ENCODE assay signal across 23 cellular contexts in genomic region chr2:205833874-205834273, GRCh38.
DNase-seq lines count a peak whose midpoint lies in the region; ATAC-seq and TF ChIP-seq lines count a peak whose summit lies in the region.
"Had no signal": no experiment of that assay in that cellular context is flagged by ENCODE, and none has a peak within 500 bp of the region (broad histone marks: within the 10 kb centered on the region; RNA-seq: fewer than 3 reads in every experiment).

No MANE protein-coding gene starts in this region.

- no peak for TF ChIP-seq EP300 in sigmoid colon (IDR thresholded peaks at IDR 0.05)

- H3K9me2 ChIP-seq in hepatocyte (replicated peaks; ENCODE audit: insufficient read depth) = no peaks in the 10 kb centered on the region

- no peak overlapping the region for H3K4me3 ChIP-seq in hepatocyte
- H3K4me3 ChIP-seq in rectal smooth muscle tissue (ENCODE audit: low read length) = no peak overlapping the region
- no peak overlapping the region for H3K4me3 ChIP-seq in sigmoid colon
- H3K4me3 ChIP-seq: BLaER1 had no signal

- no peak for ATAC-seq in HG03571 (IDR thresholded peaks at IDR 0.05; ENCODE audit: unreplicated experiment)

- WGBS in hepatocyte (ENCODE audit: low lambda C conversion rate, missing lambda C conversion rate) = 60% methylated on average over 2 of the region's 2 CpGs
- 72 to 73% methylated on average over 2 of the region's 2 CpGs for WGBS in sigmoid colon, 2 donors

- H3K9ac ChIP-seq in rectal smooth muscle tissue (ENCODE audit: low read length) = no peak overlapping the region
- H3K9ac ChIP-seq: BLaER1 had no signal

- H3K4me2 ChIP-seq in hepatocyte = no peak overlapping the region
- H3K4me2 ChIP-seq: BLaER1 had no signal

- H3K9me3 ChIP-seq in hepatocyte (ENCODE audit: low read depth) = no peaks in the 10 kb centered on the region
- no peaks in the 10 kb centered on the region for H3K9me3 ChIP-seq in sigmoid colon
- H3K9me3 ChIP-seq: BE2C had no signal

- H3K79me2 ChIP-seq in hepatocyte = no peaks in the 10 kb centered on the region

- H3K36me3 ChIP-seq in hepatocyte (replicated peaks; ENCODE audit: insufficient read depth, low read depth) (no peaks in the 10 kb centered on the region), rectal smooth muscle tissue (ENCODE audit: control insufficient read depth, insufficient read depth, low read length) (no peaks in the 10 kb centered on the region), sigmoid colon (no peaks in the 10 kb centered on the region)
- H3K36me3 ChIP-seq: BE2C, BLaER1 had no signal

- no peak overlapping the region for H2AFZ ChIP-seq in hepatocyte

- intact Hi-C loops in sigmoid colon (cut with DNase I) = no loop called here

- no peak for TF ChIP-seq POLR2A in sigmoid colon (IDR thresholded peaks at IDR 0.05)

- no peaks in the 10 kb centered on the region for H4K20me1 ChIP-seq in hepatocyte (ENCODE audit: insufficient read depth, poor library complexity, severe bottlenecking)
- H4K20me1 ChIP-seq: BLaER1 had no signal

- H3K27me3 ChIP-seq in hepatocyte = no peaks in the 10 kb centered on the region
- no peaks in the 10 kb centered on the region for H3K27me3 ChIP-seq in rectal smooth muscle tissue (ENCODE audit: control insufficient read depth, insufficient read depth, low read length)
- no peaks in the 10 kb centered on the region for H3K27me3 ChIP-seq in sigmoid colon
- H3K27me3 ChIP-seq: BE2C, BLaER1 had no signal

- peaks cover 27% of the 10 kb centered on the region for H3K4me1 ChIP-seq in hepatocyte (ENCODE audit: insufficient read depth)
- peaks cover 23% of the 10 kb centered on the region for H3K4me1 ChIP-seq in rectal smooth muscle tissue (ENCODE audit: control insufficient read depth, insufficient read depth, low read length)
- H3K4me1 ChIP-seq in sigmoid colon = peaks cover 0 to 49% (median 34%) of the 10 kb centered on the region in 4 donors
- H3K4me1 ChIP-seq: BE2C had no signal

- DNase-seq in hepatocyte (ENCODE audit: low spot score) (no peak), sigmoid colon (no peak), NCI-H1092 (lab: John Stamatoyannopoulos, UW) (no peak), GDM1 (lab: John Stamatoyannopoulos, UW) (no peak)
- no peak for DNase-seq in NK-92 treated with Interleukin-12 subunit alpha and Interleukin-12 subunit beta, amount 100 ng/mL, for 24 hours (lab: John Stamatoyannopoulos, UW)
- DNase-seq: 8988T; ACHN; BE2C; C1 segment of cervical spinal cord; CD4-positive, alpha-beta memory T cell; CD4-positive, CD25-positive, alpha-beta regulatory T cell; CD8-positive, alpha-beta memory T cell; COR-L47; DMS 273 treated with DMSO at 0.1 percent for 48 hours; DMS153; DMS53; DMS79; DND-41; EL; GF-D8 had no signal

- H3K27ac ChIP-seq in hepatocyte = peak overlapping the region; percentile 47
- H3K27ac ChIP-seq in rectal smooth muscle tissue (ENCODE audit: low read depth, low read length) = peak overlapping the region; percentile 6
- peak overlapping the region in 3 of 4 donors; percentile 78 to 83 (median 80) for H3K27ac ChIP-seq in sigmoid colon
- H3K27ac ChIP-seq: BLaER1 had no signal

- TF ChIP-seq CTCF in hepatocyte (IDR thresholded peaks at IDR 0.05; ENCODE audit: poor library complexity) = no peak
- TF ChIP-seq CTCF in sigmoid colon (IDR thresholded peaks at IDR 0.05) = no peak

Comparison
In these comparisons a context has a peak if more than half of its experiments do, and no peak if none do; other contexts are left out.
1. H3K27ac ChIP-seq: peak in every context shown above with its lines; median percentile 80 in sigmoid colon; 47 in hepatocyte; 6 in rectal smooth muscle tissue.